24 cellular contexts compared by ENCODE assay signal in the genomic region with DNA sequence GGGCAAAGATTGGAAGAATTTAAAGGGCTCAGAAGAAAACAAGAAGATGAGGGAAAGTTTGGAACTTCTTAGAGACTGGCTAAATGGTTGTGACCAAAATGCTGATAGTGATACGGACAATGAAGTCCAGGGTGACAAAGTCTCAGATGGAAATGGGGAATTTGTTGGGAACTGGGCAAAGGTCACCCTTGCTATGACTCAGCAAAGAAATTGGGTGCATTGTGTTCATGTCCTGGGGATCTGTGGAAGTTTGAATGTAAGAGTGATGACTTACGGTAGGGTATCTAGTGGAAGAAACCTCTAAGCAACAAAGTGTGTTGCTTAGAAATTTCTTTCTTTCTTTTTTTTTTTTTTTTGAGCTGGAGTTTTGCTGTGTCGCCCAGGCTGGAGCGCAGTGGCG. TPM values are rescaled to one million over a fixed set of nuclear protein-coding genes. Genes with fewer than 3 reads are reported as not detected.
A peak's percentile ranks its signal among the peaks of the same experiment; 100 is the strongest.
DNase-seq lines count a peak whose midpoint lies in the region; ATAC-seq and TF ChIP-seq lines count a peak whose summit lies in the region.
"Had no signal": no experiment of that assay in that cellular context is flagged by ENCODE, and none has a peak within 500 bp of the region (broad histone marks: within the 10 kb centered on the region; RNA-seq: fewer than 3 reads in every experiment).

No MANE protein-coding gene starts in this region.

- no peaks in the 10 kb centered on the region for H4K20me1 ChIP-seq in H9 (ENCODE audit: control insufficient read depth, insufficient read depth, insufficient read length)
- H4K20me1 ChIP-seq: BLaER1 had no signal

- peaks cover 32 to 53% of the 10 kb centered on the region in 2 experiments for H3K4me1 Mint-ChIP-seq in H9
- peaks cover 47% of the 10 kb centered on the region for H3K4me1 Mint-ChIP-seq in WTC11
- H3K4me1 Mint-ChIP-seq in natural killer cell treated with Interleukin-12 subunit alpha and Interleukin-12 subunit beta and Interleukin-15 and Interleukin-18, amount 100 ng/mL, for 72 hours (ENCODE audit: low read depth in 2 of 2) = peaks cover 24 to 30% of the 10 kb centered on the region in 2 donors

- no peak overlapping the region for H3K14ac ChIP-seq in H9 (ENCODE audit: insufficient read depth, low read length)

- H2BK120ac ChIP-seq in H9 (ENCODE audit: low read depth, low read length, poor library complexity, severe bottlenecking) = no peak overlapping the region

- no peak overlapping the region for H4K8ac ChIP-seq in H9 (replicated peaks; ENCODE audit: insufficient read length, low read depth, low read length)

- H3K27ac Mint-ChIP-seq in H9 (0 out of 7 replicates have a peak overlapping the region, but pooled peaks of 1 of the 3 experiments have one; percentile 6), WTC11 (peak overlapping the region; percentile 65; the same call in 1 of the 2 replicates)
- H3K27ac Mint-ChIP-seq in natural killer cell treated with Interleukin-12 subunit alpha and Interleukin-12 subunit beta and Interleukin-15 and Interleukin-18, amount 100 ng/mL, for 72 hours = peak overlapping the region in 1 of 2 donors; percentile 34
- H3K27ac Mint-ChIP-seq: CD4-positive, alpha-beta T cell; HFFc6; T-helper 1 cell treated with Interleukin-12 subunit alpha and Interleukin-12 subunit beta and Interleukin-4 antibody, amounts not matched to agents 30 μg/mL and 1 μg/mL, for 36 hours had no signal

- H3K9me3 ChIP-seq in H9 (ENCODE audit: control insufficient read depth, low read depth, low read length) (no peaks in the 10 kb centered on the region), liver (ENCODE audit: control insufficient read depth in 4 of 4, low read length in 3 of 4) (no peaks in the 10 kb centered on the region)
- H3K9me3 ChIP-seq: HAP-1 had no signal

- H2BK15ac ChIP-seq in H9 (ENCODE audit: low read depth, low read length) = no peak overlapping the region

- no peak overlapping the region for H3K4ac ChIP-seq in H9 (ENCODE audit: low read depth, low read length)

- DNase-seq in H9 = no peak
- no peak for DNase-seq in WTC11 (ENCODE audit: low spot score)
- DNase-seq in dermis blood vessel endothelial cell = no peak
- no peak for DNase-seq in Right ventricle myocardium superior
- no peak for DNase-seq in stimulated activated CD4-positive, alpha-beta T cell treated with anti-CD3 and anti-CD28 coated beads, Interleukin-2, amount 100 ng/mL, for 48 hours
- DNase-seq in natural killer cell treated with Interleukin-12 subunit alpha and Interleukin-12 subunit beta and Interleukin-15 and Interleukin-18, amount 100 ng/mL, for 72 hours (ENCODE audit: low spot score) = no peak
- DNase-seq: CD4-positive, alpha-beta T cell; COR-L47; GM23248; HFFc6; KG1; NCI-H1048; NCI-H1417; NCI-H1694; NCI-H2081; NCI-H2227 treated with DMSO at 0.1 percent for 48 hours; NCI-H526 treated with DMSO at 0.1 percent for 48 hours; PC-9; SHP77 treated with DMSO at 0.1 percent for 48 hours had no signal

- no peaks in the 10 kb centered on the region for H3K27me3 Mint-ChIP-seq in H9 (ENCODE audit: low read depth)
- no peaks in the 10 kb centered on the region; the same call in 1 of the 2 replicates for H3K27me3 Mint-ChIP-seq in WTC11 (ENCODE audit: low read depth)
- H3K27me3 Mint-ChIP-seq in natural killer cell treated with Interleukin-12 subunit alpha and Interleukin-12 subunit beta and Interleukin-15 and Interleukin-18, amount 100 ng/mL, for 72 hours = no peaks in the 10 kb centered on the region
- H3K27me3 Mint-ChIP-seq: CD4-positive, alpha-beta T cell had no signal

- peaks cover 1 to 5% (median 3%) of the 10 kb centered on the region in 3 experiments; a peak in 4 of 7 replicates for H3K36me3 Mint-ChIP-seq in H9 (ENCODE audit: insufficient read depth in 1 of 3, low read depth in 3 of 3)
- peaks cover 3% of the 10 kb centered on the region for H3K36me3 Mint-ChIP-seq in WTC11
- peaks cover 5% of the 10 kb centered on the region for H3K36me3 Mint-ChIP-seq in natural killer cell treated with Interleukin-12 subunit alpha and Interleukin-12 subunit beta and Interleukin-15 and Interleukin-18, amount 100 ng/mL, for 72 hours

- no peak overlapping the region for H3K27ac ChIP-seq in H9 (ENCODE audit: insufficient read length, low read depth, low read length)
- no peak overlapping the region for H3K27ac ChIP-seq in liver (ENCODE audit: low read depth in 1 of 2, low read length in 2 of 2)
- H3K27ac ChIP-seq: BLaER1, GM23248, PC-9, SK-N-MC had no signal

- no peak overlapping the region for H4K5ac ChIP-seq in H9 (ENCODE audit: insufficient read length, low read depth, low read length)

- CTCF ChIA-PET in WTC11 (lab: Charles Lee) = interaction anchor here (0.6 kb wide), 1 partner anchor 146 kb away, joined by 4 read pairs; no protein-coding TSS in a partner anchor

- no peak overlapping the region for H2BK5ac ChIP-seq in H9 (ENCODE audit: insufficient read length, low read length)

- H3K4me3 Mint-ChIP-seq in H9 (no peak overlapping the region), WTC11 (no peak overlapping the region)
- H3K4me3 Mint-ChIP-seq in natural killer cell treated with Interleukin-12 subunit alpha and Interleukin-12 subunit beta and Interleukin-15 and Interleukin-18, amount 100 ng/mL, for 72 hours = no peak overlapping the region
- H3K4me3 Mint-ChIP-seq: CD4-positive, alpha-beta T cell; HFFc6; T-helper 1 cell treated with Interleukin-12 subunit alpha and Interleukin-12 subunit beta and Interleukin-4 antibody, amounts not matched to agents 30 μg/mL and 1 μg/mL, for 36 hours had no signal

- H3K56ac ChIP-seq in H9 (ENCODE audit: insufficient read length, low read depth, low read length) = no peak overlapping the region

- peak overlapping the region; percentile 68 for H3T11ph ChIP-seq in H9 (ENCODE audit: low read length)

- no peak overlapping the region for H2BK12ac ChIP-seq in H9 (ENCODE audit: insufficient read length, low read depth, low read length)

- POLR2A ChIA-PET in WTC11 (lab: Charles Lee) = no interaction called here

- H4K91ac ChIP-seq in H9 (ENCODE audit: insufficient read length, low read depth, low read length) = no peak overlapping the region

- no peaks in the 10 kb centered on the region for H3K23me2 ChIP-seq in H9 (ENCODE audit: insufficient read length, low read depth, low read length, poor library complexity, severe bottlenecking)

- H3K27me3 ChIP-seq in H9 (ENCODE audit: insufficient read depth, low read length) (no peaks in the 10 kb centered on the region), liver (ENCODE audit: control insufficient read depth in 4 of 4, insufficient read depth in 4 of 4, low read length in 3 of 4) (no peaks in the 10 kb centered on the region)
- H3K27me3 ChIP-seq: BLaER1 had no signal

- H3K9me3 Mint-ChIP-seq in H9 = peaks cover 3 to 4% of the 10 kb centered on the region in 2 experiments; a peak in 4 of 5 replicates
- H3K9me3 Mint-ChIP-seq in WTC11 = peaks cover 4% of the 10 kb centered on the region
- peaks cover 7% of the 10 kb centered on the region for H3K9me3 Mint-ChIP-seq in natural killer cell treated with Interleukin-12 subunit alpha and Interleukin-12 subunit beta and Interleukin-15 and Interleukin-18, amount 100 ng/mL, for 72 hours
- H3K9me3 Mint-ChIP-seq: CD4-positive, alpha-beta T cell; T-helper 1 cell treated with Interleukin-12 subunit alpha and Interleukin-12 subunit beta and Interleukin-4 antibody, amounts not matched to agents 30 μg/mL and 1 μg/mL, for 36 hours had no signal

- H3K79me2 ChIP-seq in H9 (ENCODE audit: insufficient read depth, low read length) = no peaks in the 10 kb centered on the region

- ATAC-seq in WTC11 = no peak
- no peak for ATAC-seq in Right ventricle myocardium superior (ENCODE audit: poor library complexity)
- ATAC-seq in natural killer cell treated with Interleukin-12 subunit alpha and Interleukin-12 subunit beta and Interleukin-15 and Interleukin-18, amount 100 ng/mL, for 72 hours = no peak

- no peak overlapping the region for H3K18ac ChIP-seq in H9 (ENCODE audit: insufficient read length, low read depth, low read length)

- no peak overlapping the region for H2AK5ac ChIP-seq in H9 (ENCODE audit: insufficient read length, low read length)

- H3K9ac ChIP-seq in H9 (ENCODE audit: extremely low read depth, insufficient read length, low read length) = no peak overlapping the region
- H3K9ac ChIP-seq in liver (ENCODE audit: low read depth in 1 of 2, low read length in 2 of 2) = no peak overlapping the region
- H3K9ac ChIP-seq: BLaER1, GM23248 had no signal

- H3K4me3 ChIP-seq in liver (ENCODE audit: low read depth in 1 of 3, low read length in 3 of 3) = no peak overlapping the region
- H3K4me3 ChIP-seq: BLaER1, GM23248, HAP-1, PC-9, SK-N-MC had no signal

- no peak overlapping the region for H3K23ac ChIP-seq in H9 (ENCODE audit: insufficient read length, low read depth, low read length)

- TF ChIP-seq CTCF in H9 (conservative IDR thresholded peaks at IDR 0.05) (no peak), WTC11 (IDR thresholded peaks at IDR 0.05) (no peak), liver (IDR thresholded peaks at IDR 0.05; ENCODE audit: low read depth, low read length, missing input control) (no peak)

- intact Hi-C loops in Right ventricle myocardium superior (cut with DNase I) = no loop called here

- TF ChIP-seq RAD21 in liver (IDR thresholded peaks at IDR 0.05) = no peak

- no peaks in the 10 kb centered on the region for H3K36me3 ChIP-seq in liver (ENCODE audit: control insufficient read depth in 4 of 4, insufficient read depth in 3 of 4, low read depth in 1 of 4, low read length in 3 of 4)
- H3K36me3 ChIP-seq: BLaER1, HAP-1 had no signal

- no peak overlapping the region for H2AFZ ChIP-seq in H9 (ENCODE audit: low read length)
- H2AFZ ChIP-seq: GM23248, PC-9 had no signal

- H2BK20ac ChIP-seq in H9 (ENCODE audit: low read depth, low read length, poor library complexity, severe bottlenecking) = no peak overlapping the region

- H3K4me1 ChIP-seq in H9 (ENCODE audit: insufficient read depth, low read length) = peaks cover 3% of the 10 kb centered on the region; the same call in 1 of the 2 replicates
- H3K4me1 ChIP-seq in liver (ENCODE audit: control insufficient read depth in 4 of 4, insufficient read depth in 4 of 4, low read length in 3 of 4) = peaks cover 0 to 2% (median 0%) of the 10 kb centered on the region in 4 donors

- no peak overlapping the region for H3K4me2 ChIP-seq in H9 (ENCODE audit: insufficient read depth, insufficient read length, low read length)
- H3K4me2 ChIP-seq: BLaER1, PC-9 had no signal

- no peaks in the 10 kb centered on the region for H3K79me1 ChIP-seq in H9 (ENCODE audit: insufficient read depth, low read depth, low read length, poor library complexity, severe bottlenecking)

- no CpG with 5 or more reads among the region's 5 CpGs for WGBS in H9 (ENCODE audit: extremely low coverage, insufficient read length, low lambda C conversion rate)
- WGBS in liver = 84% methylated on average over 5 of the region's 5 CpGs

RNA-seq across cellular contexts. Expression of a gene that starts 6.0 kb away (rescaled TPM):
- total RNA-seq in H9 (2021) (0.35 and 0.39 TPM in 2 replicates), WTC11 (2021) (0.34 to 0.55 TPM (median 0.42 TPM) in 3 replicates), liver (under 1 TPM in 1 of 2 donors, not detected in 1; 0.05 TPM), dermis blood vessel endothelial cell (under 0.01 and 0.19 TPM in 2 replicates), Right ventricle myocardium superior (not detected)
- not detected for polyA plus RNA-seq in liver
- total RNA-seq in natural killer cell treated with Interleukin-12 subunit alpha and Interleukin-12 subunit beta and Interleukin-15 and Interleukin-18, amount 100 ng/mL, for 72 hours = 10 to 100 TPM in 1 of 2 donors, under 1 TPM in 1; 0.25 to 12.3 TPM
- total RNA-seq: CD4-positive, alpha-beta T cell had no signal
- polyA plus RNA-seq: GM23248 had no signal

RNA-seq across cellular contexts. Expression of a gene that starts 25.9 kb away (rescaled TPM):
- total RNA-seq in H9 (2021) (18.8 and 23.3 TPM in 2 replicates), WTC11 (2021) (17.7 to 25.6 TPM (median 17.9 TPM) in 3 replicates), liver (10 to 100 TPM in 1 of 2 donors, not detected in 1; 15.9 TPM), dermis blood vessel endothelial cell (2.4 and 12.8 TPM in 2 replicates), Right ventricle myocardium superior (0.30 TPM)
- polyA plus RNA-seq in liver = under 1 TPM; 0.19 to 0.91 TPM
- 10 to 100 TPM; 26.8 to 45.7 TPM for total RNA-seq in natural killer cell treated with Interleukin-12 subunit alpha and Interleukin-12 subunit beta and Interleukin-15 and Interleukin-18, amount 100 ng/mL, for 72 hours

RNA-seq across cellular contexts. Expression of a gene that starts 46.3 kb away (rescaled TPM):
- not detected in 2 replicates for total RNA-seq in H9 (2021)
- not detected in 3 replicates for total RNA-seq in WTC11 (2021)
- total RNA-seq in liver = 1 to 10 TPM; 1.0 to 3.1 TPM
- polyA plus RNA-seq in liver = under 1 TPM; 0.25 to 0.51 TPM
- total RNA-seq in dermis blood vessel endothelial cell = 0.14 and 0.17 TPM in 2 replicates
- 0.30 TPM for total RNA-seq in Right ventricle myocardium superior
- total RNA-seq in natural killer cell treated with Interleukin-12 subunit alpha and Interleukin-12 subunit beta and Interleukin-15 and Interleukin-18, amount 100 ng/mL, for 72 hours = 10 to 100 TPM in 1 of 2 donors, 1 to 10 TPM in 1; 1.8 to 12.0 TPM
